1 cellular context compared by ENCODE assay signal in the genomic region with DNA sequence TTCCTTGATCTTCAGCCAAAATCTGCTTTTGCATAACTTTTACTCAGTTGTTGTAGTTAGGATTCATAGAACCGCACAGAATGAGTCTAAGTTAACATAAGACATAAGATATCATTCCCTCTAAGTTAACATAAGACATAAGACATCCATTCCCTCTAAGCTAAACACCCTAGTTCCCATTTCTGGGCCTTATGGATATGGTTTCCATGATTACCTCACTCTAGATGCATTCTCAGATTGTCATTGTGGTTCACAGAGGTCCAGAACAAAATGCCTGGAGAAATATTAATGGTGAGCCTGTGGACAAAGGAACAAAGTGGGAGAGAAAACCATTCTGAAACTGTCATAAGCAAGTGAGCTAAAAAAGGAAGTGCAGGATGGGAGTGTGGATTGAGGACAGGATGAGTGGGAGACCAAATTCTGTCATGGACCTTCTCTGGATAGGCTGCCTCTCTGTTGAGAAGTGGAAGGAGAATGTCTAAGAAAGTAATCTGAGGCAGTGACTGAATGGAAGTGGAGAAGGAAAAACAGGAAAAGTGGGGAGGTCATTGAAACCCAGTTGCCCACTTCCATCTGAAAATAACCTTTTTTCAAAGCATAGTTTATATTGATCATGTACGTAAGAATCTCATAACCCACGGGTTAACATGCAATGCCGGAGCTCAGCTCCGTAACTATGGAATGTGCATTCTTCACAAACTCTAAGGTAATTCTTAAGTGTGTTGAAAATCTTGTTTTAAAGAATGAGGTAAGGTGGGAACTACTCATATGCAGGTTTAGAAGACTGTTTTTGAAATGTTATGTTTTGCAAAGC.
TF ChIP-seq lines count a peak whose summit lies in the region.

No MANE protein-coding gene starts in this region.

TF ChIP-seq in SK-N-SH, 30 proteins besides CTCF, POLR2A, EP300 and RAD21 (continued from another document):
- TF ChIP-seq USF1 (IDR thresholded peaks at IDR 0.05; ENCODE audit: borderline replicate concordance, low read depth) (no peak), TCF12 (IDR thresholded peaks at IDR 0.05) (peak; percentile 45; the same call in 1 of the 2 replicates)
- TF ChIP-seq, protein P1, sequence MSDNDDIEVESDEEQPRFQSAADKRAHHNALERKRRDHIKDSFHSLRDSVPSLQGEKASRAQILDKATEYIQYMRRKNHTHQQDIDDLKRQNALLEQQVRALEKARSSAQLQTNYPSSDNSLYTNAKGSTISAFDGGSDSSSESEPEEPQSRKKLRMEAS (IDR thresholded peaks at IDR 0.05; ENCODE audit: low read depth), result no peak
